Comparison of ENCODE assay signal across 9 cellular contexts in the genomic region with DNA sequence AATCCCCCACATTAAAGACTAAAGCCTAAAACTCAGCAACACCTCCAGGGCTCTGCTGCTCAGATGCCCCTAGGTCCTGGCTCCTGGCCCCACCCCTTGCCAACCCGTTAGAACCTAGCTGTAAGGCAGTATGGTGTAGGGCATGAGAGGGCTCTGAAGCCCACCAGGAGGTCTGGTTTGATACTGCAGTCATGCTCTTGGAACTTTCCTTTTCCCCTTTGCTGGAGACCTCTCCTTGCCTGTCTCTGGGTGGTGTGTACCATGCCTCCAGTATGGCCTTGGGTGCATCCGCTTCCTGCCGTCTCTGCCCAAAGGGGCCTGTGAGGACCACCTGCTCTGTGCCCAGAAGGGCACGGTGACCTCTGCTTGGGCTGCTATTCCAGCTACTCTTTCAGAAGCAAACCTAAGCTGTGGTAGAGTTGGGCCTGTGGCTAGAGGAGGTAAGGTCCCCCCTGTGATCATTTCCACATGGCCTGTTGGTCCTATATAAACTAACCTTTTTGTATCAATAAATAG. TPM values are rescaled to one million over a fixed set of nuclear protein-coding genes. Genes with fewer than 3 reads are reported as not detected.
A peak's percentile ranks its signal among the peaks of the same experiment; 100 is the strongest.
DNase-seq lines count a peak whose midpoint lies in the region; ATAC-seq and TF ChIP-seq lines count a peak whose summit lies in the region.
"Had no signal": no experiment of that assay in that cellular context is flagged by ENCODE, and none has a peak within 500 bp of the region (broad histone marks: within the 10 kb centered on the region; RNA-seq: fewer than 3 reads in every experiment).

No MANE protein-coding gene starts in this region.

- H3K27me3 ChIP-seq in CD8-positive, alpha-beta memory T cell (ENCODE audit: insufficient read depth, low read length, poor library complexity, severe bottlenecking) = no peaks in the 10 kb centered on the region
- H3K27me3 ChIP-seq in MM.1S (replicated peaks; ENCODE audit: insufficient read depth, low read length) = no peaks in the 10 kb centered on the region
- no peaks in the 10 kb centered on the region for H3K27me3 ChIP-seq in dorsolateral prefrontal cortex
- H3K27me3 ChIP-seq in trophoblast cell (ENCODE audit: insufficient read depth, low read length) = no peaks in the 10 kb centered on the region
- H3K27me3 ChIP-seq: gastroesophageal sphincter had no signal

- no peak for DNase-seq in CD8-positive, alpha-beta memory T cell
- DNase-seq in MM.1S (no peak), dorsolateral prefrontal cortex (no peak), trophoblast cell (no peak), caudate nucleus (lab: John Stamatoyannopoulos, UW) (no peak), HUDEP-2 (lab: John Stamatoyannopoulos, UW; ENCODE audit: unreplicated experiment in 76 of 76) (no peak), DMS79 (lab: John Stamatoyannopoulos, UW) (no peak)

- peak overlapping the region; percentile 75 to 95 (median 91) for H3K27ac Mint-ChIP-seq in CD8-positive, alpha-beta memory T cell

- H2BK120ac ChIP-seq in trophoblast cell (ENCODE audit: insufficient read depth, low read length, poor library complexity) = no peak overlapping the region

- peaks cover 15% of the 10 kb centered on the region for H3K79me1 ChIP-seq in trophoblast cell (ENCODE audit: low read length)

- CTCF ChIA-PET in CD8-positive, alpha-beta memory T cell (lab: Charles Lee) = interaction anchor here (1.6 to 2.1 kb wide), 2 partner anchors 12 to 85 kb away, joined by 4 to 7 read pairs; no protein-coding TSS in a partner anchor

- no peak for ATAC-seq in GM21619 (IDR thresholded peaks at IDR 0.05; ENCODE audit: unreplicated experiment)
- ATAC-seq: gastroesophageal sphincter had no signal

- H3K9me3 Mint-ChIP-seq in CD8-positive, alpha-beta memory T cell = no peaks in the 10 kb centered on the region

- peaks cover 67 to 77% (median 75%) of the 10 kb centered on the region in 3 donors for H3K4me1 Mint-ChIP-seq in CD8-positive, alpha-beta memory T cell

- H3K36me3 ChIP-seq in CD8-positive, alpha-beta memory T cell (ENCODE audit: insufficient read depth, low read length) = no peaks in the 10 kb centered on the region
- peaks cover 5% of the 10 kb centered on the region; the same call in 1 of the 2 replicates for H3K36me3 ChIP-seq in MM.1S (replicated peaks; ENCODE audit: insufficient read depth, low read length)
- H3K36me3 ChIP-seq in trophoblast cell (ENCODE audit: control insufficient read depth in 1 of 2, insufficient read depth in 2 of 2, low read length in 2 of 2) = peaks cover 16 to 24% of the 10 kb centered on the region in 2 experiments
- H3K36me3 ChIP-seq: gastroesophageal sphincter had no signal

- peaks cover 64% of the 10 kb centered on the region for H3K4me1 ChIP-seq in CD8-positive, alpha-beta memory T cell (ENCODE audit: insufficient read depth, low read length)
- peaks cover 46% of the 10 kb centered on the region for H3K4me1 ChIP-seq in MM.1S (ENCODE audit: low read length)
- H3K4me1 ChIP-seq in trophoblast cell (ENCODE audit: control insufficient read depth in 1 of 2, insufficient read depth in 2 of 2, low read length in 2 of 2) = peaks cover 13 to 16% of the 10 kb centered on the region in 2 experiments

- H3K36me3 Mint-ChIP-seq in CD8-positive, alpha-beta memory T cell = peaks cover 0 to 35% (median 2%) of the 10 kb centered on the region in 3 donors

- peak overlapping the region; percentile 57 for H3K4ac ChIP-seq in trophoblast cell (ENCODE audit: low read depth, low read length)

- H3K27me3 Mint-ChIP-seq in CD8-positive, alpha-beta memory T cell = no peaks in the 10 kb centered on the region

- H3K18ac ChIP-seq in trophoblast cell (ENCODE audit: low read length) = no peak overlapping the region

- H3K4me3 ChIP-seq in CD8-positive, alpha-beta memory T cell (ENCODE audit: low read length) = peak overlapping the region; percentile 62
- H3K4me3 ChIP-seq in MM.1S (ENCODE audit: low read length) (peak overlapping the region; percentile 68), dorsolateral prefrontal cortex (peak overlapping the region in 49 of 59 donors; percentile 39 to 92 (median 68)), trophoblast cell (ENCODE audit: low read depth, low read length) (no peak overlapping the region)

- no peak overlapping the region for H2BK12ac ChIP-seq in trophoblast cell (ENCODE audit: low read length)

- H3F3A ChIP-seq in MM.1S (ENCODE audit: insufficient read depth, low read length) = peaks cover 32% of the 10 kb centered on the region

- H3K23ac ChIP-seq in trophoblast cell (ENCODE audit: low read length) = no peak overlapping the region

- POLR2A ChIA-PET in CD8-positive, alpha-beta memory T cell (lab: Charles Lee) = no interaction called here

- H3K14ac ChIP-seq in trophoblast cell (ENCODE audit: low read length) = no peak overlapping the region

- H4K91ac ChIP-seq in trophoblast cell (ENCODE audit: low read depth, low read length) = no peak overlapping the region

- peak overlapping the region; percentile 89 to 92 (median 91) for H3K4me3 Mint-ChIP-seq in CD8-positive, alpha-beta memory T cell

- H2BK5ac ChIP-seq in trophoblast cell (ENCODE audit: low read depth, low read length, poor library complexity) = no peak overlapping the region

- WGBS in trophoblast cell (ENCODE audit: extremely low coverage, insufficient coverage, insufficient read length) = no CpG with 5 or more reads among the region's 4 CpGs

- intact Hi-C loops in dorsolateral prefrontal cortex (cut with DNase I) = loop anchor here (10.0 kb wide), 2 partner anchors 342 to 1222 kb away; a partner anchor contains a TSS

- no peaks in the 10 kb centered on the region for H3K9me3 ChIP-seq in CD8-positive, alpha-beta memory T cell (ENCODE audit: low read length)
- no peaks in the 10 kb centered on the region for H3K9me3 ChIP-seq in MM.1S (replicated peaks; ENCODE audit: insufficient read depth, low read length)
- no peaks in the 10 kb centered on the region for H3K9me3 ChIP-seq in trophoblast cell (ENCODE audit: insufficient read depth, low read depth, low read length)
- H3K9me3 ChIP-seq: gastroesophageal sphincter had no signal

- TF ChIP-seq CTCF in MM.1S (IDR thresholded peaks at IDR 0.05; ENCODE audit: low read length) (no peak), dorsolateral prefrontal cortex (IDR thresholded peaks at IDR 0.05 in 54 of 56, conservative IDR thresholded peaks at IDR 0.05 in 2 of 56; ENCODE audit: low read depth in 1 of 56, partially characterized antibody in 56 of 56) (no peak)

- H3K79me2 ChIP-seq in MM.1S (ENCODE audit: low read length) (peaks cover 73% of the 10 kb centered on the region), trophoblast cell (ENCODE audit: control insufficient read depth, insufficient read depth, low read length, poor library complexity) (peaks cover 39% of the 10 kb centered on the region)

- no peak overlapping the region for H2AK5ac ChIP-seq in trophoblast cell (ENCODE audit: low read length)

- no peak overlapping the region for H4K12ac ChIP-seq in trophoblast cell (ENCODE audit: low read depth, low read length)

- H3K9me2 ChIP-seq in MM.1S (replicated peaks; ENCODE audit: insufficient read depth, low read length) = no peaks in the 10 kb centered on the region

- H3K9ac ChIP-seq in MM.1S (ENCODE audit: low read length) = no peak overlapping the region
- no peak overlapping the region for H3K9ac ChIP-seq in trophoblast cell (ENCODE audit: low read length)

- H2AFZ ChIP-seq in MM.1S (ENCODE audit: low read length) = no peak overlapping the region
- H2AFZ ChIP-seq in trophoblast cell (ENCODE audit: insufficient read depth, low read length, poor library complexity) = no peak overlapping the region

- H4K20me1 ChIP-seq in MM.1S (ENCODE audit: insufficient read depth, low read length) = peaks cover 18% of the 10 kb centered on the region

- peak overlapping the region; percentile 91 for H3K4me2 ChIP-seq in MM.1S (ENCODE audit: low read depth, low read length)
- H3K4me2 ChIP-seq in trophoblast cell (ENCODE audit: low read length) = peak overlapping the region; percentile 8

- no peak overlapping the region for H3K27ac ChIP-seq in CD8-positive, alpha-beta memory T cell (ENCODE audit: low read depth, low read length)
- H3K27ac ChIP-seq in MM.1S (ENCODE audit: low read length) (no peak overlapping the region), dorsolateral prefrontal cortex (no peak overlapping the region), trophoblast cell (ENCODE audit: low read depth, low read length) (no peak overlapping the region), caudate nucleus (ENCODE audit: low read depth, low read length) (no peak overlapping the region)

- no peak overlapping the region for H4K8ac ChIP-seq in trophoblast cell (ENCODE audit: low read depth, low read length)

RNA-seq across cellular contexts. Expression of a gene that starts 3.5 kb away (rescaled TPM):
- total RNA-seq in CD8-positive, alpha-beta memory T cell = 10 to 100 TPM; 25.6 to 28.4 TPM
- 1.1 TPM for polyA plus RNA-seq in CD8-positive, alpha-beta memory T cell
- 10 to 100 TPM; 22.3 to 43.3 (median 32.9) TPM for total RNA-seq in dorsolateral prefrontal cortex
- polyA plus RNA-seq in trophoblast cell (2013) = 27.5 and 27.8 TPM in 2 replicates
